In the genomic region with DNA sequence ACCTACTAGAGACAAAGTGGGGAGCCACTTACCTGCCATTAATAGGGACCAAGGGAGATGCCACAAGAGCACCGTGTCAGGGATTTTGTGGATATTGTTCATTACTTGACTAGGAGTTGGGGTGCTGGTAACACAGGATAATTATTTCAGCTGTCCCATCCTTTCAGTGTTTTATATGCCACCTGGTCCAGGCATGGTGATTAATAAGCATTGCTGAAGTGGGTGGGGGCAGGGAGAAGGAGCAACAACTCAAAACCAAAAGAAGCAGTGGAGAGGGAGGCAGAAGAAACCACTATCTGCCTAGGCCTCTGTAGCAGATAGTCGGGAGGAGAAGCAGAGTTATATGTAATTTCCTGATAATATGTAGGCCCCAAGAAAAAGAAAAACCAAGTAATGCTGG, we compare ENCODE assay signal across 6 cellular contexts.
"Had no signal": no experiment of that assay in that cellular context is flagged by ENCODE, and none has a peak within 500 bp of the region (broad histone marks: within the 10 kb centered on the region; RNA-seq: fewer than 3 reads in every experiment).

No MANE protein-coding gene starts in this region.

- H3K9me3 ChIP-seq: HAP-1 had no signal

- H3K27ac ChIP-seq: GM23248, HL-60 had no signal

- H3K9ac ChIP-seq: GM23248 had no signal

- H3K36me3 ChIP-seq: HAP-1 had no signal

- H3K4me3 ChIP-seq: GM23248, HAP-1 had no signal

- H2AFZ ChIP-seq: GM23248 had no signal

- H3K4me1 ChIP-seq: HAP-1 had no signal

- DNase-seq: GM23248, GOT3, H7, HFFc6 had no signal
